In genomic region chr7:7157177-7157886, GRCh38 we compare ENCODE assay signal across 8 cellular contexts. TPM values are rescaled to one million over a fixed set of nuclear protein-coding genes. Genes with fewer than 3 reads are reported as not detected.
DNase-seq lines count a peak whose midpoint lies in the region; ATAC-seq and TF ChIP-seq lines count a peak whose summit lies in the region.

No MANE protein-coding gene starts in this region.

- ATAC-seq in GM21576 (IDR thresholded peaks at IDR 0.05; ENCODE audit: unreplicated experiment) = peak; percentile 81
- ATAC-seq in stimulated activated effector memory CD8-positive, alpha-beta T cell treated with anti-CD3 and anti-CD28 coated beads, Interleukin-12 subunit alpha, Interleukin-12 subunit beta, amount 100 ng/mL, for 72 hours = peak; percentile 97

- H3K4me1 Mint-ChIP-seq in stimulated activated effector memory CD8-positive, alpha-beta T cell treated with anti-CD3 and anti-CD28 coated beads, Interleukin-12 subunit alpha, Interleukin-12 subunit beta, amount 100 ng/mL, for 72 hours = peaks cover 46% of the 10 kb centered on the region

- no peaks in the 10 kb centered on the region for H3K9me3 Mint-ChIP-seq in stimulated activated effector memory CD8-positive, alpha-beta T cell treated with anti-CD3 and anti-CD28 coated beads, Interleukin-12 subunit alpha, Interleukin-12 subunit beta, amount 100 ng/mL, for 72 hours

- H3K27me3 ChIP-seq in fibroblast of lung (ENCODE audit: control insufficient read depth, insufficient read depth, low read length) (no peaks in the 10 kb centered on the region), H7 (ENCODE audit: control insufficient read depth, insufficient read depth, low read length) (no peaks in the 10 kb centered on the region)

- peak overlapping the region; percentile 41 for H2AFZ ChIP-seq in fibroblast of lung (ENCODE audit: low read length)

- peak overlapping the region; percentile 80 for H3K4me3 Mint-ChIP-seq in stimulated activated effector memory CD8-positive, alpha-beta T cell treated with anti-CD3 and anti-CD28 coated beads, Interleukin-12 subunit alpha, Interleukin-12 subunit beta, amount 100 ng/mL, for 72 hours

- peak overlapping the region; percentile 59 for H3K4me2 ChIP-seq in fibroblast of lung (ENCODE audit: extremely low read depth, insufficient read depth, low read length)

- peak overlapping the region; percentile 57 for H3K27ac ChIP-seq in fibroblast of lung (ENCODE audit: insufficient read depth, low read length)

- in situ Hi-C loops in KBM-7 (cut with MboI; ENCODE audit: low pct_unique_long_range_greater_than_20kb, low sequenced_read_pairs) = no loop called here

- no peaks in the 10 kb centered on the region for H3K36me3 Mint-ChIP-seq in stimulated activated effector memory CD8-positive, alpha-beta T cell treated with anti-CD3 and anti-CD28 coated beads, Interleukin-12 subunit alpha, Interleukin-12 subunit beta, amount 100 ng/mL, for 72 hours

- peaks cover 4% of the 10 kb centered on the region for H3K79me2 ChIP-seq in fibroblast of lung (ENCODE audit: control insufficient read depth, insufficient read depth, low read length)

- H4K20me1 ChIP-seq in fibroblast of lung (ENCODE audit: control insufficient read depth, extremely low read depth, insufficient read depth, low read length) = no peaks in the 10 kb centered on the region

- H3K36me3 ChIP-seq in fibroblast of lung (ENCODE audit: control insufficient read depth, insufficient read depth, low read length) = no peaks in the 10 kb centered on the region
- no peaks in the 10 kb centered on the region for H3K36me3 ChIP-seq in H7 (replicated peaks; ENCODE audit: control insufficient read depth, insufficient read depth, low read length)

- peak overlapping the region; percentile 14 to 68 (median 52) for H3K4me3 ChIP-seq in fibroblast of lung (replicated peaks in 1 of 4; ENCODE audit: control extremely low read depth in 1 of 4, insufficient read depth in 1 of 4, low read depth in 3 of 4, low read length in 4 of 4)
- no peak overlapping the region for H3K4me3 ChIP-seq in H7 (ENCODE audit: insufficient read depth, low read depth, low read length)

- H3K27ac Mint-ChIP-seq in stimulated activated effector memory CD8-positive, alpha-beta T cell treated with anti-CD3 and anti-CD28 coated beads, Interleukin-12 subunit alpha, Interleukin-12 subunit beta, amount 100 ng/mL, for 72 hours = peak overlapping the region; percentile 76

- H3K9me3 ChIP-seq in fibroblast of lung (ENCODE audit: control insufficient read depth, insufficient read depth, low read depth, low read length) = no peaks in the 10 kb centered on the region

- H3K4me1 ChIP-seq in fibroblast of lung (ENCODE audit: control insufficient read depth, extremely low read depth, insufficient read depth, low read length) = peaks cover 2% of the 10 kb centered on the region

- H3K9ac ChIP-seq in fibroblast of lung (ENCODE audit: insufficient read depth, low read length) = no peak overlapping the region

- TF ChIP-seq CTCF in fibroblast of lung (conservative IDR thresholded peaks at IDR 0.05 in 1 of 2, IDR thresholded peaks at IDR 0.05 in 1 of 2; ENCODE audit: low read depth in 1 of 2, low read length in 2 of 2) = no peak

- DNase-seq in Daoy (ENCODE audit: low read depth) = peak; percentile 88
- DNase-seq in KBM-7 = peak; percentile 93
- DNase-seq in activated CD4-positive, alpha-beta T cell treated with anti-CD3 and anti-CD28 coated beads, Interleukin-2, amount 50 U/mL, for 48 hours = peak; percentile 28 to 40
- DNase-seq in fibroblast of lung (ENCODE audit: low read depth in 2 of 2) = peak; percentile 76 to 93
- peak; percentile 15 to 55 for DNase-seq in stimulated activated effector memory CD8-positive, alpha-beta T cell treated with anti-CD3 and anti-CD28 coated beads, Interleukin-12 subunit alpha, Interleukin-12 subunit beta, amount 100 ng/mL, for 72 hours (ENCODE audit: low spot score in 2 of 2)
- no peak for DNase-seq in NCI-H510A treated with DMSO at 0.1 percent for 48 hours (lab: John Stamatoyannopoulos, UW)
- DNase-seq in H7 = no peak

RNA-seq across cellular contexts. Expression of gene C1GALT1, which starts 25.0 kb away (rescaled TPM):
- total RNA-seq in Daoy (2014; rRNA removed; shearing (Covaris generic)) = 34.6 and 46.0 TPM in 2 replicates
- 12.3 and 17.0 TPM in 2 replicates for total RNA-seq in fibroblast of lung
- polyA plus RNA-seq in fibroblast of lung = 23.9 and 26.3 TPM in 2 replicates
- 16.2 TPM in 2 replicates for polyA plus RNA-seq in fibroblast of lung (2012)
- 0.63 and 1.6 TPM in 2 replicates for polyA minus RNA-seq in fibroblast of lung (ENCODE audit: low replicate concordance)
- total RNA-seq in H7 (2014; rRNA removed; shearing (Covaris generic)) = 55.9 and 101 TPM in 2 replicates

Comparison
In these comparisons a context has a peak if more than half of its experiments do, and no peak if none do; other contexts are left out.
1. DNase-seq: peak in Daoy (single experiment), KBM-7 (single experiment), activated CD4-positive, alpha-beta T cell treated with anti-CD3 and anti-CD28 coated beads, Interleukin-2, amount 50 U/mL, for 48 hours (2 of 2), fibroblast of lung (2 of 2) and stimulated activated effector memory CD8-positive, alpha-beta T cell treated with anti-CD3 and anti-CD28 coated beads, Interleukin-12 subunit alpha, Interleukin-12 subunit beta, amount 100 ng/mL, for 72 hours (2 of 2); none in NCI-H510A treated with DMSO at 0.1 percent for 48 hours (single experiment) and H7 (single experiment).